ENCODE assay signal across 19 cellular contexts in genomic region chr2:190657474-190658252, GRCh38. TPM values are rescaled to one million over a fixed set of nuclear protein-coding genes. Genes with fewer than 3 reads are reported as not detected.
DNase-seq lines count a peak whose midpoint lies in the region; ATAC-seq and TF ChIP-seq lines count a peak whose summit lies in the region.
"Had no signal": no experiment of that assay in that cellular context is flagged by ENCODE, and none has a peak within 500 bp of the region (broad histone marks: within the 10 kb centered on the region; RNA-seq: fewer than 3 reads in every experiment).

No MANE protein-coding gene starts in this region.

- ATAC-seq in activated CD4-positive, alpha-beta T cell treated with anti-CD3 and anti-CD28 coated beads for 36 hours = no peak
- ATAC-seq in mucosa of descending colon (no peak), HG02678 (IDR thresholded peaks at IDR 0.05; ENCODE audit: unreplicated experiment) (no peak)

- H3K9me3 Mint-ChIP-seq in activated CD4-positive, alpha-beta T cell treated with anti-CD3 and anti-CD28 coated beads for 36 hours (ENCODE audit: low read depth) = no peaks in the 10 kb centered on the region
- H3K9me3 Mint-ChIP-seq in activated CD4-positive, alpha-beta T cell treated with anti-CD3 and anti-CD28 coated beads, Interleukin-2, amount 10 ng/mL, durations not matched to agents 7 days and 5 days = no peaks in the 10 kb centered on the region
- H3K9me3 Mint-ChIP-seq in nephron = peaks cover 3% of the 10 kb centered on the region
- H3K9me3 Mint-ChIP-seq: activated naive CD8-positive, alpha-beta T cell treated with anti-CD3 and anti-CD28 coated beads for 36 hours; activated T-helper 1 cell treated with anti-CD3 and anti-CD28 coated beads, Interleukin-12 subunit alpha, Interleukin-12 subunit beta, Interleukin-2, Interleukin-4 antibody, amounts not matched to agents 30 ng/mL and 10 ng/mL and 1 ng/mL, durations not matched to agents 14 hours and 24 hours and 36 hours; neural crest cell had no signal

- no peak overlapping the region for H3K4me3 Mint-ChIP-seq in activated CD4-positive, alpha-beta T cell treated with anti-CD3 and anti-CD28 coated beads for 36 hours
- no peak overlapping the region for H3K4me3 Mint-ChIP-seq in activated CD4-positive, alpha-beta T cell treated with anti-CD3 and anti-CD28 coated beads, Interleukin-2, amount 10 ng/mL, durations not matched to agents 7 days and 5 days
- H3K4me3 Mint-ChIP-seq in nephron = peak overlapping the region in 1 of 3 experiments; percentile 30
- H3K4me3 Mint-ChIP-seq: activated naive CD8-positive, alpha-beta T cell treated with anti-CD3 and anti-CD28 coated beads for 36 hours; activated T-helper 1 cell treated with anti-CD3 and anti-CD28 coated beads, Interleukin-12 subunit alpha, Interleukin-12 subunit beta, Interleukin-2, Interleukin-4 antibody, amounts not matched to agents 30 ng/mL and 10 ng/mL and 1 ng/mL, durations not matched to agents 14 hours and 24 hours and 36 hours; neural crest cell had no signal

- no peak overlapping the region for H3K4me3 ChIP-seq in mucosa of descending colon

- H3K4me1 ChIP-seq in mucosa of descending colon (ENCODE audit: low read depth) = no peaks in the 10 kb centered on the region
- H3K4me1 ChIP-seq: Caco-2 had no signal

- H3K27ac Mint-ChIP-seq in activated CD4-positive, alpha-beta T cell treated with anti-CD3 and anti-CD28 coated beads for 36 hours = peak overlapping the region; percentile 68
- H3K27ac Mint-ChIP-seq in activated CD4-positive, alpha-beta T cell treated with anti-CD3 and anti-CD28 coated beads, Interleukin-2, amount 10 ng/mL, durations not matched to agents 7 days and 5 days = no peak overlapping the region
- peak overlapping the region; percentile 1 to 54 (median 50) for H3K27ac Mint-ChIP-seq in nephron
- H3K27ac Mint-ChIP-seq: activated naive CD8-positive, alpha-beta T cell treated with anti-CD3 and anti-CD28 coated beads for 36 hours had no signal

- peaks cover 66% of the 10 kb centered on the region for H3K4me1 Mint-ChIP-seq in activated CD4-positive, alpha-beta T cell treated with anti-CD3 and anti-CD28 coated beads for 36 hours
- H3K4me1 Mint-ChIP-seq in activated CD4-positive, alpha-beta T cell treated with anti-CD3 and anti-CD28 coated beads, Interleukin-2, amount 10 ng/mL, durations not matched to agents 7 days and 5 days = peaks cover 16% of the 10 kb centered on the region
- peaks cover 17% of the 10 kb centered on the region for H3K4me1 Mint-ChIP-seq in nephron

- no peaks in the 10 kb centered on the region for H3K9me3 ChIP-seq in mucosa of descending colon
- H3K9me3 ChIP-seq: Caco-2 had no signal

- no peaks in the 10 kb centered on the region for H3K36me3 ChIP-seq in mucosa of descending colon (ENCODE audit: low read depth)

- CTCF ChIA-PET in activated CD4-positive, alpha-beta T cell treated with anti-CD3 and anti-CD28 coated beads for 36 hours (lab: Charles Lee) = interaction anchor here (1.0 kb wide), 1 partner anchor 21 kb away, joined by 4 read pairs; no protein-coding TSS in a partner anchor
- CTCF ChIA-PET in activated CD4-positive, alpha-beta T cell treated with anti-CD3 and anti-CD28 coated beads, Interleukin-2, amount 10 ng/mL, durations not matched to agents 7 days and 5 days (lab: Charles Lee) = interaction anchor here (6.3 kb wide), 1 partner anchor 7 kb away, joined by 27 read pairs; no protein-coding TSS in a partner anchor

- H3K36me3 Mint-ChIP-seq in activated CD4-positive, alpha-beta T cell treated with anti-CD3 and anti-CD28 coated beads for 36 hours (ENCODE audit: low read depth) = peaks cover 26% of the 10 kb centered on the region
- H3K36me3 Mint-ChIP-seq in activated CD4-positive, alpha-beta T cell treated with anti-CD3 and anti-CD28 coated beads, Interleukin-2, amount 10 ng/mL, durations not matched to agents 7 days and 5 days (ENCODE audit: low read depth) = peaks cover 16% of the 10 kb centered on the region
- H3K36me3 Mint-ChIP-seq in nephron (ENCODE audit: low read depth) = peaks cover 23% of the 10 kb centered on the region

- intact Hi-C loops in activated CD4-positive, alpha-beta T cell treated with anti-CD3 and anti-CD28 coated beads for 36 hours (cut with DNase I, micrococcal nuclease) = no loop called here
- intact Hi-C loops in mucosa of descending colon (cut with DNase I, micrococcal nuclease) = no loop called here

- POLR2A ChIA-PET in activated CD4-positive, alpha-beta T cell treated with anti-CD3 and anti-CD28 coated beads for 36 hours (lab: Charles Lee) = no interaction called here
- POLR2A ChIA-PET in activated CD4-positive, alpha-beta T cell treated with anti-CD3 and anti-CD28 coated beads, Interleukin-2, amount 10 ng/mL, durations not matched to agents 7 days and 5 days (lab: Charles Lee) = no interaction called here

- no peak for DNase-seq in activated CD4-positive, alpha-beta T cell treated with anti-CD3 and anti-CD28 coated beads for 36 hours
- no peak for DNase-seq in activated CD4-positive, alpha-beta T cell treated with anti-CD3 and anti-CD28 coated beads, Interleukin-2, amount 10 ng/mL, durations not matched to agents 7 days and 5 days
- DNase-seq in DMS79 treated with DMSO at 0.1 percent for 48 hours (lab: John Stamatoyannopoulos, UW) = peak; percentile 10
- DNase-seq in foreskin melanocyte = peak; percentile 33
- no peak for DNase-seq in COR-L47 (lab: John Stamatoyannopoulos, UW)
- no peak for DNase-seq in mucosa of descending colon
- DNase-seq: 8988T; activated naive CD8-positive, alpha-beta T cell treated with anti-CD3 and anti-CD28 coated beads for 36 hours; Caco-2; KBM-7; MV-4-11; NCI-H2171 treated with DMSO at 0.1 percent for 48 hours; NCI-H526 treated with DMSO at 0.1 percent for 48 hours; small intestine; stimulated activated naive CD4-positive, alpha-beta T cell treated with Interleukin-2 at 50 U/mL for 16 hours had no signal

- H3K27me3 Mint-ChIP-seq in activated CD4-positive, alpha-beta T cell treated with anti-CD3 and anti-CD28 coated beads for 36 hours = no peaks in the 10 kb centered on the region
- H3K27me3 Mint-ChIP-seq in activated CD4-positive, alpha-beta T cell treated with anti-CD3 and anti-CD28 coated beads, Interleukin-2, amount 10 ng/mL, durations not matched to agents 7 days and 5 days = no peaks in the 10 kb centered on the region
- no peaks in the 10 kb centered on the region for H3K27me3 Mint-ChIP-seq in nephron (ENCODE audit: low read depth)
- H3K27me3 Mint-ChIP-seq: activated naive CD8-positive, alpha-beta T cell treated with anti-CD3 and anti-CD28 coated beads for 36 hours had no signal

- TF ChIP-seq CTCF in nephron (IDR thresholded peaks at IDR 0.05; ENCODE audit: unreplicated experiment in 3 of 3) (no peak), mucosa of descending colon (IDR thresholded peaks at IDR 0.05) (no peak)

RNA-seq across cellular contexts. Expression of gene NAB1, which starts 8.8 kb away (rescaled TPM):
- total RNA-seq in activated CD4-positive, alpha-beta T cell treated with anti-CD3 and anti-CD28 coated beads for 36 hours = 10 to 100 TPM; 41.4 to 43.6 TPM
- total RNA-seq in activated CD4-positive, alpha-beta T cell treated with anti-CD3 and anti-CD28 coated beads, Interleukin-2, amount 10 ng/mL, durations not matched to agents 7 days and 5 days = 10 to 100 TPM; 21.9 to 28.9 TPM
- total RNA-seq in mucosa of descending colon = 10 to 100 TPM; 23.4 to 55.0 (median 28.9) TPM

Comparison
In these comparisons a context has a peak if more than half of its experiments do, and no peak if none do; other contexts are left out.
1. DNase-seq: peak in DMS79 treated with DMSO at 0.1 percent for 48 hours (single experiment) and foreskin melanocyte (single experiment); none in activated CD4-positive, alpha-beta T cell treated with anti-CD3 and anti-CD28 coated beads for 36 hours (single experiment), activated CD4-positive, alpha-beta T cell treated with anti-CD3 and anti-CD28 coated beads, Interleukin-2, amount 10 ng/mL, durations not matched to agents 7 days and 5 days (single experiment), COR-L47 (single experiment) and mucosa of descending colon (0 of 3).